In the genomic region with DNA sequence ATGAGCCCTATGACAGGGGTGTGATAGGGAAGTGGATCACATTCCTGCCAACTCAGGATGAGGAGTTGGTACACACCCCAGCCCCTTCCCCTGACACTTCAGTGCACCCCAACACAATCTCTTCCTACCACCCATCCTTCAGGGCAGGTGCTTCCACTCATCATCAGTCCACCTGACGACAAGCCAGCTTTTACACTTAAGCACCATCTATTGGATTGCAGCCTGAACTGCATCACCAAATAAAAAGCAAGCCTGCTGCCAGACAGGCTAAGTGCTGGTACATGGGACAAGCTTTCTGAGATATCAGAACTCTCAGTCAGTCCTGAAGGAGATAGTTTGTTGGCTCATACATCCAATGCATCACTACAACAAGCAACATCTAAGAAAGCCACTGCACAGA, we compare ENCODE assay signal across 19 cellular contexts.
DNase-seq lines count a peak whose midpoint lies in the region; ATAC-seq and TF ChIP-seq lines count a peak whose summit lies in the region.
"Had no signal": no experiment of that assay in that cellular context is flagged by ENCODE, and none has a peak within 500 bp of the region (broad histone marks: within the 10 kb centered on the region; RNA-seq: fewer than 3 reads in every experiment).

No MANE protein-coding gene starts in this region.

- H4K5ac ChIP-seq in mesendoderm (ENCODE audit: low read length), result no peak overlapping the region

- no peak overlapping the region for H2AK5ac ChIP-seq in mesendoderm (ENCODE audit: low read length)

- H2AFZ ChIP-seq in Karpas-422 (ENCODE audit: low read length), result no peak overlapping the region

- H3K27ac ChIP-seq in Karpas-422 (ENCODE audit: low read length) (no peak overlapping the region), brain microvascular endothelial cell (no peak overlapping the region), mesendoderm (ENCODE audit: low read depth, low read length) (no peak overlapping the region)
- H3K27ac ChIP-seq: psoas muscle, skin epidermis had no signal

- no peak for ATAC-seq in SK-N-SH treated with all-trans-retinoic acid at 6 μM for 48 hours
- ATAC-seq: activated T-helper 17 cell treated with anti-CD3 and anti-CD28 coated beads, Interleukin-2, amount 50 U/mL, for 72 hours; left cardiac atrium; psoas muscle had no signal

- in situ Hi-C loops in brain microvascular endothelial cell (cut with HindIII; ENCODE audit: low pct_ligation_motif_present, low sequenced_read_pairs), result no loop called here

- H3K18ac ChIP-seq in mesendoderm (ENCODE audit: low read length), result no peak overlapping the region

- H2BK15ac ChIP-seq in mesendoderm (replicated peaks; ENCODE audit: low read depth), result no peak overlapping the region

- H3K4ac ChIP-seq in mesendoderm (ENCODE audit: low read depth, low read length), result no peak overlapping the region

- H3K4me1 ChIP-seq in Karpas-422 (ENCODE audit: low read length), result no peaks in the 10 kb centered on the region
- H3K4me1 ChIP-seq in mesendoderm (ENCODE audit: control insufficient read depth, low read depth, low read length), result no peaks in the 10 kb centered on the region
- H3K4me1 ChIP-seq: psoas muscle had no signal

- no peak overlapping the region for H3K23ac ChIP-seq in mesendoderm (ENCODE audit: low read length)

- no peaks in the 10 kb centered on the region for H3K27me3 ChIP-seq in Karpas-422 (ENCODE audit: low read length)
- no peaks in the 10 kb centered on the region for H3K27me3 ChIP-seq in brain microvascular endothelial cell (replicated peaks)
- H3K27me3 ChIP-seq in mesendoderm (ENCODE audit: insufficient read depth, low read length, poor library complexity), result no peaks in the 10 kb centered on the region

- no peak overlapping the region for H3K56ac ChIP-seq in mesendoderm (ENCODE audit: low read length)

- no peaks in the 10 kb centered on the region for H3K79me1 ChIP-seq in mesendoderm (ENCODE audit: low read length)

- TF ChIP-seq CTCF in brain microvascular endothelial cell (IDR thresholded peaks at IDR 0.05; ENCODE audit: low read depth, low read length, missing control alignments), result peak; percentile 24

- H3K9ac ChIP-seq in Karpas-422 (ENCODE audit: low read length), result no peak overlapping the region
- no peak overlapping the region for H3K9ac ChIP-seq in mesendoderm (ENCODE audit: low read length)

- peak; percentile 9 for DNase-seq in NCI-H82 (lab: John Stamatoyannopoulos, UW)
- DNase-seq in NCI-H82 treated with DMSO at 0.1 percent for 48 hours (lab: John Stamatoyannopoulos, UW; ENCODE audit: unreplicated experiment), result no peak
- peak; percentile 62 for DNase-seq in Karpas-422
- no peak for DNase-seq in brain microvascular endothelial cell
- peak; percentile 35 for DNase-seq in mesendoderm
- DNase-seq in activated CD4-positive, alpha-beta T cell treated with anti-CD3 and anti-CD28 coated beads for 48 hours, result no peak
- no peak for DNase-seq in stimulated activated CD4-positive, alpha-beta T cell treated with anti-CD3 and anti-CD28 coated beads, Interleukin-2, amount 100 ng/mL, for 48 hours
- DNase-seq: C1 segment of cervical spinal cord, DMS 273 treated with DMSO at 0.1 percent for 48 hours, hypothalamus, left cardiac atrium, NCI-H1105 treated with DMSO at 0.1 percent for 48 hours, NCI-H2081 treated with DMSO at 0.1 percent for 48 hours, NCI-H524 treated with DMSO at 0.1 percent for 48 hours, nephron progenitor cell, psoas muscle had no signal

- H3K4me3 ChIP-seq in Karpas-422 (ENCODE audit: low read length) (no peak overlapping the region), brain microvascular endothelial cell (ENCODE audit: low read depth, low read length) (no peak overlapping the region), mesendoderm (ENCODE audit: low read length) (no peak overlapping the region)
- H3K4me3 ChIP-seq: psoas muscle, skin epidermis had no signal

- H2BK5ac ChIP-seq in mesendoderm (ENCODE audit: low read length), result no peak overlapping the region

- no peaks in the 10 kb centered on the region for H4K20me1 ChIP-seq in Karpas-422 (ENCODE audit: insufficient read depth, low read depth, low read length)

- H3K9me2 ChIP-seq in Karpas-422 (replicated peaks; ENCODE audit: insufficient read depth, low read length), result no peaks in the 10 kb centered on the region

- H2BK120ac ChIP-seq in mesendoderm (ENCODE audit: low read depth, low read length), result no peak overlapping the region

- no peak overlapping the region for H3K4me2 ChIP-seq in Karpas-422 (ENCODE audit: low read depth, low read length, poor library complexity, severe bottlenecking)
- no peak overlapping the region for H3K4me2 ChIP-seq in mesendoderm (ENCODE audit: low read length)

- H4K8ac ChIP-seq in mesendoderm (ENCODE audit: low read depth, low read length), result no peak overlapping the region

- H3K79me2 ChIP-seq in Karpas-422 (ENCODE audit: low read length) (no peaks in the 10 kb centered on the region), mesendoderm (ENCODE audit: control insufficient read depth, insufficient read depth, low read length) (no peaks in the 10 kb centered on the region)

- WGBS in mesendoderm (ENCODE audit: extremely low coverage, insufficient coverage, low lambda C conversion rate), result no CpG with 5 or more reads among the region's 1 CpG

- H3K9me3 ChIP-seq in Karpas-422 (ENCODE audit: low read length), result no peaks in the 10 kb centered on the region
- H3K9me3 ChIP-seq: psoas muscle had no signal

- H3K36me3 ChIP-seq in Karpas-422 (ENCODE audit: insufficient read depth, low read length), result no peaks in the 10 kb centered on the region
- H3K36me3 ChIP-seq in brain microvascular endothelial cell (replicated peaks), result no peaks in the 10 kb centered on the region
- no peaks in the 10 kb centered on the region for H3K36me3 ChIP-seq in mesendoderm (ENCODE audit: control insufficient read depth, insufficient read depth, low read length)

TF ChIP-seq in SK-N-SH treated with all-trans-retinoic acid at 6 μM for 48 hours, 23 proteins besides CTCF, POLR2A, EP300 and RAD21 (continues in another document):
- TF ChIP-seq ISL1 (CRISPR knock-in tag; IDR thresholded peaks at IDR 0.05) (no peak), ZFP30 (CRISPR knock-in tag; IDR thresholded peaks at IDR 0.05) (no peak), ZNF70 (CRISPR knock-in tag; IDR thresholded peaks at IDR 0.05) (no peak), ZNF8 (CRISPR knock-in tag; IDR thresholded peaks at IDR 0.05) (no peak), ESRRG (CRISPR knock-in tag; IDR thresholded peaks at IDR 0.05) (no peak), ZC3H10 (CRISPR knock-in tag; IDR thresholded peaks at IDR 0.05) (no peak), TCF4 (CRISPR knock-in tag; IDR thresholded peaks at IDR 0.05; ENCODE audit: borderline replicate concordance) (no peak), BACH2 (CRISPR knock-in tag; IDR thresholded peaks at IDR 0.05; ENCODE audit: borderline replicate concordance) (no peak), PATZ1 (CRISPR knock-in tag; IDR thresholded peaks at IDR 0.05; ENCODE audit: borderline replicate concordance) (no peak), TOX (CRISPR knock-in tag; IDR thresholded peaks at IDR 0.05; ENCODE audit: borderline replicate concordance) (no peak), OSR1 (CRISPR knock-in tag; IDR thresholded peaks at IDR 0.05) (no peak), GLIS3 (CRISPR knock-in tag; IDR thresholded peaks at IDR 0.05) (no peak), CSDC2 (CRISPR knock-in tag; IDR thresholded peaks at IDR 0.05) (no peak)
- TF ChIP-seq, protein P1, sequence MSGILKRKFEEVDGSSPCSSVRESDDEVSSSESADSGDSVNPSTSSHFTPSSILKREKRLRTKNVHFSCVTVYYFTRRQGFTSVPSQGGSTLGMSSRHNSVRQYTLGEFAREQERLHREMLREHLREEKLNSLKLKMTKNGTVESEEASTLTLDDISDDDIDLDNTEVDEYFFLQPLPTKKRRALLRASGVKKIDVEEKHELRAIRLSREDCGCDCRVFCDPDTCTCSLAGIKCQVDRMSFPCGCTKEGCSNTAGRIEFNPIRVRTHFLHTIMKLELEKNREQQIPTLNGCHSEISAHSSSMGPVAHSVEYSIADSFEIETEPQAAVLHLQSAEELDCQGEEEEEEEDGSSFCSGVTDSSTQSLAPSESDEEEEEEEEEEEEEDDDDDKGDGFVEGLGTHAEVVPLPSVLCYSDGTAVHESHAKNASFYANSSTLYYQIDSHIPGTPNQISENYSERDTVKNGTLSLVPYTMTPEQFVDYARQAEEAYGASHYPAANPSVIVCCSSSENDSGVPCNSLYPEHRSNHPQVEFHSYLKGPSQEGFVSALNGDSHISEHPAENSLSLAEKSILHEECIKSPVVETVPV (CRISPR knock-in tag; IDR thresholded peaks at IDR 0.05), result no peak
- TF ChIP-seq, protein P2, sequence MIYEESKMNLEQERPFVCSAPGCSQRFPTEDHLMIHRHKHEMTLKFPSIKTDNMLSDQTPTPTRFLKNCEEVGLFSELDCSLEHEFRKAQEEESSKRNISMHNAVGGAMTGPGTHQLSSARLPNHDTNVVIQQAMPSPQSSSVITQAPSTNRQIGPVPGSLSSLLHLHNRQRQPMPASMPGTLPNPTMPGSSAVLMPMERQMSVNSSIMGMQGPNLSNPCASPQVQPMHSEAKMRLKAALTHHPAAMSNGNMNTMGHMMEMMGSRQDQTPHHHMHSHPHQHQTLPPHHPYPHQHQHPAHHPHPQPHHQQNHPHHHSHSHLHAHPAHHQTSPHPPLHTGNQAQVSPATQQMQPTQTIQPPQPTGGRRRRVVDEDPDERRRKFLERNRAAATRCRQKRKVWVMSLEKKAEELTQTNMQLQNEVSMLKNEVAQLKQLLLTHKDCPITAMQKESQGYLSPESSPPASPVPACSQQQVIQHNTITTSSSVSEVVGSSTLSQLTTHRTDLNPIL (CRISPR knock-in tag; IDR thresholded peaks at IDR 0.05; ENCODE audit: low read depth), result no peak

Comparison
In these comparisons a context has a peak if more than half of its experiments do, and no peak if none do; other contexts are left out.
1. DNase-seq: peak in NCI-H82 (single experiment), Karpas-422 (single experiment) and mesendoderm (single experiment); none in NCI-H82 treated with DMSO at 0.1 percent for 48 hours (single experiment), brain microvascular endothelial cell (single experiment), activated CD4-positive, alpha-beta T cell treated with anti-CD3 and anti-CD28 coated beads for 48 hours (single experiment) and stimulated activated CD4-positive, alpha-beta T cell treated with anti-CD3 and anti-CD28 coated beads, Interleukin-2, amount 100 ng/mL, for 48 hours (0 of 2).